Comparison of ENCODE assay signal across 21 cellular contexts in the genomic region with DNA sequence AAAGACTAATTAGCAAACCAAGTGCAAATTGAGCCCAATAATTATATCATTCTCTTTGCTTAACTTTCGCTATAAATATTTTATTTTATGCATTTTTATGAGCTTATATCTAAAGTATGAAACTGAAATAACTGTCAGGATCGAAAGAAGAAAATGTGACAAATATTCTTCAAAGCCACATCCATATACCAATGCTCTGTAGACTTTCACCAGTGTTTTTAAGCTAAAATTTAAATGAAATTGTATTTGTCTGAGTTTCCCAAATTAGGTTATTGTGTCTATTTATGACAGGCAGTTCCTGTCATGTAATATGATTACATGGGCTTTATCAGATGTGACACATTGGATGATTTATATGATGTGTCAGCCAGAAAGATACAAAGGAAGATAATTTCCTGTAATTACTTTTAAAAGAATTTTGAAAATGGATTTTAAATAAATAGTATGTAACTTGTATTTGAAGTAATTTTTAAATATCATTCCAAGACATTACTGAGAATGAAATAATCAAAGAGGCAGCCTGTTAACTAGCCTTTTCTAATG.
A peak's percentile ranks its signal among the peaks of the same experiment; 100 is the strongest.
DNase-seq lines count a peak whose midpoint lies in the region; ATAC-seq, FAIRE-seq and TF ChIP-seq lines count a peak whose summit lies in the region.
"Had no signal": no experiment of that assay in that cellular context is flagged by ENCODE, and none has a peak within 500 bp of the region (broad histone marks: within the 10 kb centered on the region; RNA-seq: fewer than 3 reads in every experiment).

No MANE protein-coding gene starts in this region.

- TF ChIP-seq CTCF in PC-3 (conservative IDR thresholded peaks at IDR 0.05; ENCODE audit: low read depth, low read length) (no peak), K562 (IDR thresholded peaks at IDR 0.05 in 2 of 3, conservative IDR thresholded peaks at IDR 0.05 in 1 of 3; ENCODE audit: insufficient read depth in 2 of 3, low read depth in 1 of 3, low read length in 3 of 3) (no peak)

- TF ChIP-seq EP300 in K562 (IDR thresholded peaks at IDR 0.05; ENCODE audit: low read length), result no peak

- H3K4me2 ChIP-seq in PC-3 (ENCODE audit: low read length) (no peak overlapping the region), K562 (ENCODE audit: insufficient read depth, low read length) (no peak overlapping the region)

- H3K79me2 ChIP-seq in PC-3 (ENCODE audit: low read length) (no peaks in the 10 kb centered on the region), K562 (ENCODE audit: control insufficient read depth, insufficient read depth, low read length) (no peaks in the 10 kb centered on the region)

- H3K27me3 ChIP-seq in PC-3 (ENCODE audit: low read length) (no peaks in the 10 kb centered on the region), K562 (ENCODE audit: control insufficient read depth in 2 of 2, insufficient read depth in 2 of 2, low read length in 2 of 2) (0 out of 5 replicates have a peak, but pooled peaks cover 4 to 5% of the 10 kb centered on the region in 2 experiments)

- TF ChIP-seq POLR2A in K562 (conservative IDR thresholded peaks at IDR 0.05), result no peak

- no peaks in the 10 kb centered on the region for H3K9me1 ChIP-seq in K562 (ENCODE audit: control insufficient read depth, insufficient read depth, low read length)

- H4K20me1 ChIP-seq in PC-3 (ENCODE audit: low read length), result no peaks in the 10 kb centered on the region
- H4K20me1 ChIP-seq in K562 (replicated peaks; ENCODE audit: control insufficient read depth, insufficient read depth, low read length), result no peaks in the 10 kb centered on the region

- no peak overlapping the region for H2AFZ ChIP-seq in PC-3 (ENCODE audit: low read length)
- no peak overlapping the region for H2AFZ ChIP-seq in K562 (ENCODE audit: low read depth, low read length)

- H3F3A ChIP-seq in PC-3 (ENCODE audit: low read length, unreplicated experiment), result no peaks in the 10 kb centered on the region

- H3K4me1 ChIP-seq in PC-3 (ENCODE audit: insufficient read depth, low read length) (0 out of 2 replicates have a peak, but pooled peaks cover 10% of the 10 kb centered on the region), K562 (replicated peaks in 1 of 2; ENCODE audit: control insufficient read depth in 2 of 2, insufficient read depth in 2 of 2, low read length in 2 of 2) (no peaks in the 10 kb centered on the region)
- H3K4me1 ChIP-seq: BE2C had no signal

- in situ Hi-C loops in KBM-7 (cut with MboI; ENCODE audit: low pct_unique_long_range_greater_than_20kb, low sequenced_read_pairs), result no loop called here
- in situ Hi-C loops in K562 (cut with MboI), result no loop called here

- peaks cover 22% of the 10 kb centered on the region for H3K4me1 Mint-ChIP-seq in stimulated activated effector memory CD8-positive, alpha-beta T cell treated with anti-CD3 and anti-CD28 coated beads, Interleukin-12 subunit alpha, Interleukin-12 subunit beta, amount 100 ng/mL, for 72 hours

- H3K4me3 Mint-ChIP-seq in stimulated activated effector memory CD8-positive, alpha-beta T cell treated with anti-CD3 and anti-CD28 coated beads, Interleukin-12 subunit alpha, Interleukin-12 subunit beta, amount 100 ng/mL, for 72 hours, result no peak overlapping the region
- H3K4me3 Mint-ChIP-seq: CD4-positive, alpha-beta memory T cell had no signal

- BruUV-seq in PC-3 (replicated peaks; lab: Mats Ljungman, UMichigan) (no TSS peak), K562 (replicated peaks; lab: Mats Ljungman, UMichigan) (no TSS peak)

- H3K4me3 ChIP-seq in PC-3 (ENCODE audit: low read length), result no peak overlapping the region
- H3K4me3 ChIP-seq in K562, result no peak overlapping the region

- POLR2A ChIA-PET in PC-3 (lab: Charles Lee; ENCODE audit: unreplicated experiment) (no interaction called here), K562 (lab: Yijun Ruan, JAX) (no interaction called here)

- H3K36me3 ChIP-seq in PC-3 (ENCODE audit: low read depth, low read length) (no peaks in the 10 kb centered on the region), K562 (ENCODE audit: control insufficient read depth, insufficient read depth, low read length) (no peaks in the 10 kb centered on the region)
- H3K36me3 ChIP-seq: BE2C had no signal

- H3K9me3 ChIP-seq in PC-3 (ENCODE audit: low read length) (no peaks in the 10 kb centered on the region), K562 (replicated peaks; ENCODE audit: control insufficient read depth, insufficient read depth, low read depth, low read length) (no peaks in the 10 kb centered on the region)
- H3K9me3 ChIP-seq: BE2C had no signal

- H3K27ac ChIP-seq in PC-3 (ENCODE audit: low read length) (no peak overlapping the region), K562 (ENCODE audit: extremely low read depth, low read depth, low read length) (no peak overlapping the region)

- no peaks in the 10 kb centered on the region for H3K36me3 Mint-ChIP-seq in stimulated activated effector memory CD8-positive, alpha-beta T cell treated with anti-CD3 and anti-CD28 coated beads, Interleukin-12 subunit alpha, Interleukin-12 subunit beta, amount 100 ng/mL, for 72 hours
- H3K36me3 Mint-ChIP-seq: CD4-positive, alpha-beta memory T cell had no signal

- H3K9me2 ChIP-seq in PC-3 (replicated peaks; ENCODE audit: low read length), result no peaks in the 10 kb centered on the region

- DNase-seq in KBM-7 (peak; percentile 10), PC-3 (peak; percentile 33), K562 (ENCODE audit: extremely low read depth in 1 of 4, low spot score in 3 of 4) (no peak), lung microvascular endothelial cell (ENCODE audit: low read depth in 2 of 2) (peak; percentile 45 to 67), A172 (ENCODE audit: low spot score) (no peak), foreskin melanocyte (no peak)
- no peak for DNase-seq in stimulated activated effector memory CD8-positive, alpha-beta T cell treated with anti-CD3 and anti-CD28 coated beads, Interleukin-12 subunit alpha, Interleukin-12 subunit beta, amount 100 ng/mL, for 72 hours (ENCODE audit: low spot score in 2 of 2)
- DNase-seq: BE2C; CD4-positive, alpha-beta memory T cell; DMS79 treated with DMSO at 0.1 percent for 48 hours; GF-D8; Kasumi-1; MV-4-11; NCI-H1417 treated with DMSO at 0.1 percent for 48 hours; NCI-H2029; NCI-H524; SIG-M5; SW 1271 had no signal

- FAIRE-seq in K562 (lab: Jason Lieb, UNC), result no peak
- FAIRE-seq: D721Med, H54 had no signal

- ATAC-seq in PC-3 (no peak), K562 (no peak), GM18502 (IDR thresholded peaks at IDR 0.05; ENCODE audit: poor library complexity, unreplicated experiment) (no peak)
- no peak for ATAC-seq in stimulated activated effector memory CD8-positive, alpha-beta T cell treated with anti-CD3 and anti-CD28 coated beads, Interleukin-12 subunit alpha, Interleukin-12 subunit beta, amount 100 ng/mL, for 72 hours

- WGBS in K562 (ENCODE audit: insufficient coverage, low coverage, missing lambda C conversion rate), result 6% methylated on average over 2 of the region's 2 CpGs

- no peak overlapping the region for H3K27ac Mint-ChIP-seq in stimulated activated effector memory CD8-positive, alpha-beta T cell treated with anti-CD3 and anti-CD28 coated beads, Interleukin-12 subunit alpha, Interleukin-12 subunit beta, amount 100 ng/mL, for 72 hours
- H3K27ac Mint-ChIP-seq: CD4-positive, alpha-beta memory T cell had no signal

- TF ChIP-seq RAD21 in K562 (CRISPR knock-in tag; conservative IDR thresholded peaks at IDR 0.05 in 1 of 2, IDR thresholded peaks at IDR 0.05 in 1 of 2), result no peak

- H3K9me3 Mint-ChIP-seq in stimulated activated effector memory CD8-positive, alpha-beta T cell treated with anti-CD3 and anti-CD28 coated beads, Interleukin-12 subunit alpha, Interleukin-12 subunit beta, amount 100 ng/mL, for 72 hours, result no peaks in the 10 kb centered on the region
- H3K9me3 Mint-ChIP-seq: CD4-positive, alpha-beta memory T cell had no signal

- H3K9ac ChIP-seq in PC-3 (ENCODE audit: low read length) (no peak overlapping the region), K562 (ENCODE audit: insufficient read depth in 1 of 2, low read depth in 2 of 2, low read length in 2 of 2) (no peak overlapping the region)

- intact Hi-C loops in PC-3 (cut with micrococcal nuclease) (no loop called here), K562 (cut with micrococcal nuclease) (no loop called here)

- CTCF ChIA-PET in PC-3 (lab: Charles Lee) (no interaction called here), K562 (lab: Yijun Ruan, JAX; ENCODE audit: low intra/inter-chr PET ratio) (no interaction called here)

TF ChIP-seq in K562, 482 proteins besides CTCF, POLR2A, EP300 and RAD21 (continues in another document):
- TF ChIP-seq MEIS2 (IDR thresholded peaks at IDR 0.05; ENCODE audit: partially characterized antibody), result peak; percentile 86
- TF ChIP-seq FOSL1 (tag; conservative IDR thresholded peaks at IDR 0.05), result peak; percentile 88
- TF ChIP-seq SETDB1 (IDR thresholded peaks at IDR 0.05; ENCODE audit: low read length), result no peak
- TF ChIP-seq, protein P1, sequence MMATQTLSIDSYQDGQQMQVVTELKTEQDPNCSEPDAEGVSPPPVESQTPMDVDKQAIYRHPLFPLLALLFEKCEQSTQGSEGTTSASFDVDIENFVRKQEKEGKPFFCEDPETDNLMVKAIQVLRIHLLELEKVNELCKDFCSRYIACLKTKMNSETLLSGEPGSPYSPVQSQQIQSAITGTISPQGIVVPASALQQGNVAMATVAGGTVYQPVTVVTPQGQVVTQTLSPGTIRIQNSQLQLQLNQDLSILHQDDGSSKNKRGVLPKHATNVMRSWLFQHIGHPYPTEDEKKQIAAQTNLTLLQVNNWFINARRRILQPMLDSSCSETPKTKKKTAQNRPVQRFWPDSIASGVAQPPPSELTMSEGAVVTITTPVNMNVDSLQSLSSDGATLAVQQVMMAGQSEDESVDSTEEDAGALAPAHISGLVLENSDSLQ (IDR thresholded peaks at IDR 0.05), result peak; percentile 58; the same call in 1 of the 2 replicates
- no peak for TF ChIP-seq CTBP1 (IDR thresholded peaks at IDR 0.05; ENCODE audit: borderline replicate concordance)

Comparison
In these comparisons a context has a peak if more than half of its experiments do, and no peak if none do; other contexts are left out.
1. DNase-seq: peak in KBM-7 (single experiment), PC-3 (single experiment) and lung microvascular endothelial cell (2 of 2); none in K562 (0 of 4), A172 (single experiment), stimulated activated effector memory CD8-positive, alpha-beta T cell treated with anti-CD3 and anti-CD28 coated beads, Interleukin-12 subunit alpha, Interleukin-12 subunit beta, amount 100 ng/mL, for 72 hours (0 of 2) and foreskin melanocyte (single experiment).